ENCODE assay signal across 22 cellular contexts in the genomic region with DNA sequence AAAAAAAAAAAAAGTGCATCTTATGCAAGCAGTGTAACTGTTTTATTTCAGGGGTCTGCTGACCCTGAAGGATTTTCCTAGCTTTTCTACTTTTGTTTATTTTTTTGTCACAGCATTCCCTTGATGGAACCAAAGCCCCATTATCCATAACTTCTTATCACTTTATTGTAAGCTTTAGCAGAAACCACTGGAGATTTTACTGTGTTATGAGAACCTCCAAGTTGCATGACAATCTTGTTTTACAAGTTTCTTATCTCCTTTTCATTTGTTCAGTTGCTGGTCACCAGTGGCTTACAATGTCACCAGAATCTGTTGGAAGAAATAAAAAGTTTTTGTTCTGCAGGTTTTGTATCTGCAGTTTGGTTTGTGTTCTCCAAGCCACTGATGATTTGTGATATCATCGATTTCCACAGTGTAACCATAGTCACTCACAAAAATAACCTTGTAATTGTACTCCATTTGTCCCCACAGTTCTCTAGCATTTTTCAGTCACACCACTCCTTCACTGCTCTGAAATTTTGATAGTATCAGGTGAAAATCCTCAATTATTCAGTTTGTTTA.
"Had no signal": no experiment of that assay in that cellular context is flagged by ENCODE, and none has a peak within 500 bp of the region (broad histone marks: within the 10 kb centered on the region; RNA-seq: fewer than 3 reads in every experiment).

No MANE protein-coding gene starts in this region.

- H3K27ac ChIP-seq: foreskin keratinocyte, left lung, parathyroid adenoma, right lobe of liver, skin epidermis, stomach, suprapubic skin, transverse colon, vagina had no signal

- H3K9me3 ChIP-seq: left lung, right lobe of liver, stomach, suprapubic skin, transverse colon, vagina had no signal

- DNase-seq: activated CD4-positive, alpha-beta T cell treated with anti-CD3 and anti-CD28 coated beads, Interleukin-2, amount 10 ng/mL, durations not matched to agents 24 days and 14 days; activated CD8-positive, alpha-beta memory T cell treated with anti-CD3 and anti-CD28 coated beads, Interleukin-2, amount 10 ng/mL, durations not matched to agents 7 days and 5 days; activated CD8-positive, alpha-beta T cell treated with anti-CD3 and anti-CD28 coated beads for 36 hours; activated effector memory CD4-positive, alpha-beta T cell treated with anti-CD3 and anti-CD28 coated beads, Interleukin-2, amount 50 U/mL, for 16 hours; activated naive CD4-positive, alpha-beta T cell treated with anti-CD3 and anti-CD28 coated beads, Interleukin-2, amount 10 ng/mL, durations not matched to agents 7 days and 5 days; activated T-cell treated with anti-CD3 and anti-CD28 coated beads for 4 hours; anterior cingulate cortex; erythroblast; foreskin keratinocyte; kidney; left lung; midbrain; nucleus accumbens; right lobe of liver; stimulated activated CD4-positive, alpha-beta T cell treated with anti-CD3 and anti-CD28 coated beads, Interleukin-2, amount 100 ng/mL, for 24 hours; stomach; transverse colon had no signal

- H3K27me3 ChIP-seq: foreskin keratinocyte, left lung, right lobe of liver, stomach, suprapubic skin, transverse colon, vagina had no signal

- H2AFZ ChIP-seq: parathyroid adenoma had no signal

- H3K4me1 ChIP-seq: left lung, parathyroid adenoma, right lobe of liver, suprapubic skin, vagina had no signal

- H3K4me3 ChIP-seq: left lung, lung, right lobe of liver, skin epidermis, stomach, suprapubic skin, transverse colon, vagina had no signal

- H3K79me2 ChIP-seq: parathyroid adenoma had no signal

- H3K36me3 ChIP-seq: left lung, right lobe of liver, stomach, suprapubic skin, transverse colon, vagina had no signal
